ENCODE assay signal across 32 cellular contexts in genomic region chr20:19901226-19901625, GRCh38.
DNase-seq lines count a peak whose midpoint lies in the region; ATAC-seq, FAIRE-seq and TF ChIP-seq lines count a peak whose summit lies in the region.
"Had no signal": no experiment of that assay in that cellular context is flagged by ENCODE, and none has a peak within 500 bp of the region (broad histone marks: within the 10 kb centered on the region; RNA-seq: fewer than 3 reads in every experiment).

No MANE protein-coding gene starts in this region.

- H3K27ac Mint-ChIP-seq in T-helper 17 cell, result no peak overlapping the region
- H3K27ac Mint-ChIP-seq: activated B cell treated with CpG ODN at 0.5 μM for 24 hours; activated CD4-positive, alpha-beta T cell treated with anti-CD3 and anti-CD28 coated beads, Interleukin-2, amount 10 ng/mL, durations not matched to agents 7 days and 5 days; activated T-cell treated with anti-CD3 and anti-CD28 coated beads, Interleukin-2, amount 50 U/mL, for 72 hours; B cell; neural progenitor cell; stimulated activated naive CD8-positive, alpha-beta T cell treated with anti-CD3 and anti-CD28 coated beads, Interleukin-15, Interleukin-2, amounts not matched to agents 100 ng/mL and 50 ng/mL, for 24 hours had no signal

- no peaks in the 10 kb centered on the region for H3K36me3 ChIP-seq in HepG2 (replicated peaks in 1 of 2; ENCODE audit: control insufficient read depth in 1 of 2, insufficient read depth in 2 of 2, low read length in 2 of 2)
- no peaks in the 10 kb centered on the region for H3K36me3 ChIP-seq in right lobe of liver
- H3K36me3 ChIP-seq in RWPE2 (ENCODE audit: low read depth), result no peaks in the 10 kb centered on the region
- peaks cover 0 to 12% of the 10 kb centered on the region in 2 donors for H3K36me3 ChIP-seq in left lung
- H3K36me3 ChIP-seq: neural progenitor cell had no signal

- H3K4me1 Mint-ChIP-seq in T-helper 17 cell, result peaks cover 6% of the 10 kb centered on the region
- H3K4me1 Mint-ChIP-seq: central memory CD8-positive, alpha-beta T cell; neural progenitor cell had no signal

- H3K9ac ChIP-seq in HepG2 (ENCODE audit: insufficient read depth, low read depth, low read length), result no peak overlapping the region
- H3K9ac ChIP-seq: neural progenitor cell, parathyroid adenoma, SK-N-SH had no signal

- in situ Hi-C loops in HepG2 (cut with HindIII; ENCODE audit: extremely low pct_ligation_motif_present, low pct_unique_long_range_greater_than_20kb), result loop anchor here (5.0 kb wide), 1 partner anchor 101 kb away; no protein-coding TSS in a partner anchor

- no peak for FAIRE-seq in HepG2 (lab: Jason Lieb, UNC)
- FAIRE-seq: endometrium, GM12891, urothelium cell line had no signal

- CTCF ChIA-PET in HepG2 (lab: Yijun Ruan, JAX; ENCODE audit: low intra/inter-chr PET ratio, low total read pairs), result interaction anchor here (2.9 kb wide), 1 partner anchor 94 kb away, joined by 22 read pairs; no protein-coding TSS in a partner anchor

- ATAC-seq in HepG2, result no peak
- no peak for ATAC-seq in right lobe of liver
- 0 out of 3 replicates have a peak, but pooled peaks have one; percentile 30 for ATAC-seq in RWPE2 (ENCODE audit: low read depth)
- ATAC-seq in left lung, result peak; percentile 39
- no peak for ATAC-seq in GM18870 (IDR thresholded peaks at IDR 0.05; ENCODE audit: unreplicated experiment)
- ATAC-seq in HG03280 (IDR thresholded peaks at IDR 0.05; ENCODE audit: unreplicated experiment), result no peak
- no peak for ATAC-seq in T-helper 17 cell
- ATAC-seq: activated T-cell treated with anti-CD3 and anti-CD28 coated beads, Interleukin-2, amount 50 U/mL, for 72 hours; HCT116 had no signal

- no peak for DNase-seq in HepG2 (ENCODE audit: low spot score)
- no peak for DNase-seq in right lobe of liver
- no peak for DNase-seq in RWPE2 (ENCODE audit: low spot score)
- no peak for DNase-seq in left lung
- DNase-seq in T-helper 17 cell, result no peak
- DNase-seq: ACHN; activated B cell treated with CpG ODN at 0.5 μM for 24 hours; activated CD4-positive, alpha-beta T cell treated with anti-CD3 and anti-CD28 coated beads, Interleukin-2, amount 10 ng/mL, durations not matched to agents 7 days and 5 days; activated T-cell treated with anti-CD3 and anti-CD28 coated beads, Interleukin-2, amount 50 U/mL, for 72 hours; DMS153; dorsolateral prefrontal cortex; NCI-H1092; NCI-H1694; NCI-H446; NCI-H82; retina; RPMI8226; SK-N-SH; stimulated activated CD8-positive, alpha-beta memory T cell treated with anti-CD3 and anti-CD28 coated beads, Interleukin-4, amount 100 ng/mL, for 48 hours; testis had no signal

- POLR2A ChIA-PET in HepG2 (lab: Yijun Ruan, JAX), result no interaction called here

- TF ChIP-seq EP300 in HepG2 (IDR thresholded peaks at IDR 0.05; ENCODE audit: low read depth in 2 of 2, low read length in 2 of 2) (no peak), HepG2 (CRISPR knock-in tag; IDR thresholded peaks at IDR 0.05; ENCODE audit: borderline replicate concordance) (no peak)

- no peaks in the 10 kb centered on the region for H3K36me3 Mint-ChIP-seq in T-helper 17 cell (ENCODE audit: low read depth)

- H3K79me2 ChIP-seq in HepG2 (ENCODE audit: insufficient read depth, low read length), result no peaks in the 10 kb centered on the region
- H3K79me2 ChIP-seq: parathyroid adenoma had no signal

- H3K9me3 ChIP-seq in HepG2 (ENCODE audit: low read length) (peaks cover 11% of the 10 kb centered on the region), right lobe of liver (no peaks in the 10 kb centered on the region), RWPE2 (ENCODE audit: severe bottlenecking) (peaks cover 2% of the 10 kb centered on the region), left lung (peaks cover 0 to 6% of the 10 kb centered on the region in 2 donors), T-helper 17 cell (ENCODE audit: control insufficient read depth, low read length, poor library complexity, severe bottlenecking) (no peaks in the 10 kb centered on the region)
- H3K9me3 ChIP-seq: testis had no signal

- no peaks in the 10 kb centered on the region for H4K20me1 ChIP-seq in HepG2 (ENCODE audit: insufficient read depth, low read length)

- no peak overlapping the region for H3K4me3 Mint-ChIP-seq in T-helper 17 cell
- H3K4me3 Mint-ChIP-seq: activated B cell treated with CpG ODN at 0.5 μM for 24 hours; activated CD4-positive, alpha-beta T cell treated with anti-CD3 and anti-CD28 coated beads, Interleukin-2, amount 10 ng/mL, durations not matched to agents 7 days and 5 days; activated T-cell treated with anti-CD3 and anti-CD28 coated beads, Interleukin-2, amount 50 U/mL, for 72 hours; B cell; central memory CD8-positive, alpha-beta T cell; neural progenitor cell; stimulated activated naive CD8-positive, alpha-beta T cell treated with anti-CD3 and anti-CD28 coated beads, Interleukin-15, Interleukin-2, amounts not matched to agents 100 ng/mL and 50 ng/mL, for 24 hours had no signal

- peak; percentile 21; the same call in 1 of the 2 replicates for TF ChIP-seq CTCF in HepG2 (CRISPR knock-in tag; IDR thresholded peaks at IDR 0.05)
- TF ChIP-seq CTCF in right lobe of liver (IDR thresholded peaks at IDR 0.05), result no peak
- peak; percentile 32 for TF ChIP-seq CTCF in RWPE2 (IDR thresholded peaks at IDR 0.05; ENCODE audit: poor library complexity, severe bottlenecking)
- no peak for TF ChIP-seq CTCF in left lung (IDR thresholded peaks at IDR 0.05)

- TF ChIP-seq RAD21 in HepG2 (CRISPR knock-in tag; IDR thresholded peaks at IDR 0.05), result no peak

- H3K27ac ChIP-seq in HepG2 (ENCODE audit: extremely low read length, insufficient read depth, low read length) (no peak overlapping the region), right lobe of liver (no peak overlapping the region), RWPE2 (ENCODE audit: poor library complexity, severe bottlenecking) (no peak overlapping the region), left lung (no peak overlapping the region)
- H3K27ac ChIP-seq: hepatocyte, neural progenitor cell, parathyroid adenoma, testis had no signal

- H3K4me3 ChIP-seq in HepG2 (replicated peaks in 1 of 3; ENCODE audit: insufficient read depth in 1 of 3, low read depth in 2 of 3, low read length in 3 of 3), result no peak overlapping the region
- H3K4me3 ChIP-seq in right lobe of liver, result no peak overlapping the region
- no peak overlapping the region for H3K4me3 ChIP-seq in RWPE2 (ENCODE audit: severe bottlenecking)
- H3K4me3 ChIP-seq in left lung, result no peak overlapping the region
- H3K4me3 ChIP-seq: dorsolateral prefrontal cortex, hepatocyte, neural progenitor cell, testis had no signal

- 62% methylated on average over 9 of the region's 9 CpGs for WGBS in HepG2 (ENCODE audit: low lambda C conversion rate)
- WGBS in right lobe of liver (ENCODE audit: insufficient coverage, low coverage, low lambda C conversion rate, missing lambda C conversion rate), result 51% methylated on average over 8 of the region's 9 CpGs

- intact Hi-C loops in HepG2 (cut with micrococcal nuclease; ENCODE audit: unreplicated experiment) (no loop called here), right lobe of liver (cut with DNase I) (no loop called here), left lung (cut with DNase I) (loop anchor here in 1 of 2 donors (10.0 kb wide), 1 partner anchor 94 kb away; no protein-coding TSS in a partner anchor)

- peaks cover 4% of the 10 kb centered on the region for H3K27me3 Mint-ChIP-seq in T-helper 17 cell
- H3K27me3 Mint-ChIP-seq: activated CD4-positive, alpha-beta T cell treated with anti-CD3 and anti-CD28 coated beads, Interleukin-2, amount 10 ng/mL, durations not matched to agents 7 days and 5 days had no signal

- H3K27me3 ChIP-seq in HepG2 (ENCODE audit: control insufficient read depth in 1 of 2, insufficient read depth in 2 of 2, low read length in 2 of 2) (no peaks in the 10 kb centered on the region), right lobe of liver (no peaks in the 10 kb centered on the region), RWPE2 (ENCODE audit: insufficient read depth, poor library complexity, severe bottlenecking) (no peaks in the 10 kb centered on the region), left lung (no peaks in the 10 kb centered on the region)
- H3K27me3 ChIP-seq: dorsolateral prefrontal cortex, hepatocyte, neural progenitor cell, testis had no signal

- no TSS peak for BruUV-seq in HepG2 (replicated peaks; lab: Mats Ljungman, UMichigan)

- peaks cover 9% of the 10 kb centered on the region for H3K4me1 ChIP-seq in HepG2 (ENCODE audit: insufficient read depth, low read length)
- no peaks in the 10 kb centered on the region for H3K4me1 ChIP-seq in right lobe of liver
- peaks cover 7% of the 10 kb centered on the region for H3K4me1 ChIP-seq in RWPE2 (ENCODE audit: insufficient read depth, poor library complexity, severe bottlenecking)
- peaks cover 0 to 33% of the 10 kb centered on the region in 2 donors for H3K4me1 ChIP-seq in left lung
- H3K4me1 ChIP-seq: neural progenitor cell, parathyroid adenoma, testis had no signal

- H3K4me2 ChIP-seq in HepG2 (ENCODE audit: low read depth, low read length), result no peak overlapping the region
- H3K4me2 ChIP-seq: hepatocyte, neural progenitor cell, SK-N-SH had no signal

- H2AFZ ChIP-seq in HepG2 (ENCODE audit: low read length), result no peak overlapping the region
- H2AFZ ChIP-seq: hepatocyte, neural progenitor cell, parathyroid adenoma had no signal

- TF ChIP-seq POLR2A in HepG2 (IDR thresholded peaks at IDR 0.05; ENCODE audit: insufficient read depth in 1 of 2, low read depth in 2 of 2, low read length in 2 of 2) (no peak), right lobe of liver (IDR thresholded peaks at IDR 0.05) (no peak)

TF ChIP-seq in HepG2, 621 proteins besides CTCF, POLR2A, EP300 and RAD21:
- TF ChIP-seq STAG1 (CRISPR knock-in tag; IDR thresholded peaks at IDR 0.05), result peak; percentile 10; the same call in 1 of the 2 replicates
- TF ChIP-seq HCFC1 (IDR thresholded peaks at IDR 0.05; ENCODE audit: low read depth, low read length), result no peak
- TF ChIP-seq FOSL2 (CRISPR knock-in tag; IDR thresholded peaks at IDR 0.05), result peak; percentile 28; the same call in 1 of the 2 replicates

Comparison
In these comparisons a context has a peak if more than half of its experiments do, and no peak if none do; other contexts are left out.
1. CTCF ChIP-seq: peak in HepG2 (single experiment) and RWPE2 (single experiment); none in right lobe of liver (0 of 4) and left lung (0 of 2).
2. ATAC-seq: peak in RWPE2 (single experiment) and left lung (single experiment); none in HepG2 (single experiment), right lobe of liver (0 of 4), GM18870 (single experiment), HG03280 (single experiment) and T-helper 17 cell (single experiment).